Comparison of ENCODE assay signal across 8 cellular contexts in the genomic region with DNA sequence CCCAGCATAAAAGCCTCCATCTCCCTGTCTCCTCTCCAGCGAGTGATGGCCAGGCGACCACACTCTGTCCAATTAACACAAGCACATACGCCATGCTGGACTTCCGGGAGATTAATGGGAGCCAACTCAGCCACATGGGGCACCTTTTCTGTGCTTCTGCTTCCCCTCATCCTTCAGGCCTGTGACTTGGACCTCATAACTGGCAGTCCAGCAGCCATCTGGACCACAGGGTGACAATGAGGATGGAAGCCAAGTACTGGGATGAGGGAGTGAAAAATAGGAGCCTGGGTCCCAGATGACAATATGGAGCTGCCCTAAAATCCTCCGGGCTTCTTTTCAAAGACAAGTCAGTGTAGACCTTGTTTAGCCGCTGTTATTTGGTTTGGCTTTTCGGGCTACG.
"Had no signal": no experiment of that assay in that cellular context is flagged by ENCODE, and none has a peak within 500 bp of the region (broad histone marks: within the 10 kb centered on the region; RNA-seq: fewer than 3 reads in every experiment).

No MANE protein-coding gene starts in this region.

- FAIRE-seq: H1, H54, HepG2, K562 had no signal

- H3K9me3 Mint-ChIP-seq: GM23338, H9 had no signal

- H3K4me1 Mint-ChIP-seq: H9 had no signal

- DNase-seq: H9, HCEC 1CT, KG1 had no signal

- H3K27ac Mint-ChIP-seq: GM23338, H9 had no signal

- H3K4me3 Mint-ChIP-seq: GM23338, H9 had no signal

- ATAC-seq: GM23338, HepG2, K562 had no signal
